Comparison of ENCODE assay signal across 8 cellular contexts in genomic region chr6:37130704-37131103, GRCh38. TPM values are rescaled to one million over a fixed set of nuclear protein-coding genes. Genes with fewer than 3 reads are reported as not detected.
DNase-seq lines count a peak whose midpoint lies in the region; ATAC-seq, FAIRE-seq and TF ChIP-seq lines count a peak whose summit lies in the region.

No MANE protein-coding gene starts in this region.

- intact Hi-C loops in adrenal gland (cut with DNase I) (no loop called here), right cardiac atrium (cut with DNase I) (no loop called here)

- no peak for TF ChIP-seq CTCF in adrenal gland (IDR thresholded peaks at IDR 0.05)

- H3K4me1 ChIP-seq in adrenal gland (replicated peaks in 1 of 2) (peaks cover 13 to 43% of the 10 kb centered on the region in 2 donors), right cardiac atrium (ENCODE audit: control insufficient read depth, insufficient read depth, low read length) (peaks cover 13% of the 10 kb centered on the region), small intestine (ENCODE audit: control insufficient read depth in 2 of 2, insufficient read depth in 1 of 2, low read depth in 1 of 2, low read length in 1 of 2) (peaks cover 16 to 17% of the 10 kb centered on the region in 2 donors)

- H3K4me3 ChIP-seq in adrenal gland (no peak overlapping the region), right cardiac atrium (ENCODE audit: low read length) (no peak overlapping the region), small intestine (ENCODE audit: low read depth in 1 of 2, low read length in 2 of 2) (no peak overlapping the region)

- TF ChIP-seq POLR2A in adrenal gland (IDR thresholded peaks at IDR 0.05), result no peak

- ATAC-seq in right cardiac atrium, result peak; percentile 8 to 37
- no peak for ATAC-seq in HG03108 (IDR thresholded peaks at IDR 0.05; ENCODE audit: unreplicated experiment)

- H3K27me3 ChIP-seq in adrenal gland (no peaks in the 10 kb centered on the region), right cardiac atrium (ENCODE audit: control insufficient read depth, insufficient read depth) (no peaks in the 10 kb centered on the region), small intestine (ENCODE audit: control insufficient read depth in 2 of 2, insufficient read depth in 2 of 2, low read length in 2 of 2) (no peaks in the 10 kb centered on the region)

- H3K27ac ChIP-seq in adrenal gland, result peak overlapping the region in 2 of 5 donors; percentile 71 to 81
- H3K27ac ChIP-seq in right cardiac atrium (ENCODE audit: low read length), result peak overlapping the region; percentile 82
- H3K27ac ChIP-seq in small intestine (ENCODE audit: low read depth in 1 of 2, low read length in 1 of 2), result peak overlapping the region; percentile 67 to 70

- H3K36me3 ChIP-seq in adrenal gland (replicated peaks in 1 of 2), result no peaks in the 10 kb centered on the region
- no peaks in the 10 kb centered on the region for H3K36me3 ChIP-seq in small intestine (ENCODE audit: control insufficient read depth in 2 of 2, insufficient read depth in 2 of 2, low read length in 2 of 2)

- H3K9me3 ChIP-seq in adrenal gland (replicated peaks in 1 of 3) (no peaks in the 10 kb centered on the region), right cardiac atrium (ENCODE audit: control insufficient read depth, low read length) (no peaks in the 10 kb centered on the region), small intestine (ENCODE audit: control insufficient read depth, low read depth) (no peaks in the 10 kb centered on the region)

- FAIRE-seq in small intestine (lab: Jason Lieb, UNC), result no peak

- DNase-seq in KBM-7 (peak; percentile 75), adrenal gland (peak; percentile 45 to 86 (median 83)), right cardiac atrium (peak in 2 of 3 donors; percentile 44 to 58), small intestine (peak; percentile 65), SK-N-DZ (ENCODE audit: low spot score) (no peak), islet precursor cell (no peak), ACHN (no peak)

- in situ Hi-C loops in KBM-7 (cut with MboI; ENCODE audit: low pct_unique_long_range_greater_than_20kb, low sequenced_read_pairs) (no loop called here), ACHN (cut with HindIII; ENCODE audit: low pct_ligation_motif_present, low pct_unique_long_range_greater_than_20kb, low sequenced_read_pairs) (no loop called here)

- WGBS in adrenal gland, 4 donors, result 13 to 23% (median 16%) methylated on average over 3 of the region's 3 CpGs
- 27% methylated on average over 3 of the region's 3 CpGs for WGBS in right cardiac atrium
- 23 to 35% (median 23%) methylated on average over 3 of the region's 3 CpGs for WGBS in small intestine, 3 donors

RNA-seq across cellular contexts. Expression of gene PIM1, which starts 39.2 kb away (rescaled TPM):
- total RNA-seq in adrenal gland (10 to 100 TPM in 7 of 8 donors, 1 to 10 TPM in 1; 2.8 to 36.6 (median 21.4) TPM), right cardiac atrium (10 to 100 TPM; 22.5 to 72.5 (median 32.1) TPM)
- polyA plus RNA-seq in adrenal gland (10 to 100 TPM; 10.6 to 31.2 (median 12.3) TPM), right cardiac atrium (44.2 TPM), small intestine (100 to 1,000 TPM in 1 of 3 donors, 10 to 100 TPM in 2; 26.0 to 118 (median 62.8) TPM)
- 39.9 and 44.8 TPM in 2 replicates for polyA plus RNA-seq in SK-N-DZ (2014; cell fraction: cytosol; rRNA removed)
- 26.9 and 29.4 TPM in 2 replicates for polyA plus RNA-seq in SK-N-DZ (2014; cell fraction: nucleus; rRNA removed)

Comparison
In these comparisons a context has a peak if more than half of its experiments do, and no peak if none do; other contexts are left out.
1. DNase-seq: peak in KBM-7 (single experiment), adrenal gland (7 of 7), right cardiac atrium (2 of 3) and small intestine (single experiment); none in SK-N-DZ (single experiment), islet precursor cell (single experiment) and ACHN (single experiment).